In the genomic region with DNA sequence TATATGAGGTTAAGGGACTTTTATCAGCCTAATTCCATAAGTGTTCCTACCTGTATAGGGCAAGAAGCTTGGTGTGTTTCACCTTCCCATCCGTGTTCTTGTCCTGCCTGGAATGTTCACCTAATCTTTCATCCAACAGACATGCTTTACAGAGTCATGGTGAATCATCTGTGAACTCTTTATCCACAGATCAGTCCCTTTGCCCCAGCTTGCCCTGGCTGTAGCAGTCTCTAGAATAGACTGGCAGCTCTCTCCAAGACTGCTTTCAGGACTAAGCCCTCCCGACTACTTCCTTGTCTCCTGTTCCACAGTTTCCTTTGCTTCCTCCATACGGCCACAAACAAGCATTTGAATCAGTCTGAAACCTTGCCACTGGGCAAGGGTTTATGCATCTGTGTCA, we compare ENCODE assay signal across 19 cellular contexts.
DNase-seq lines count a peak whose midpoint lies in the region; ATAC-seq and TF ChIP-seq lines count a peak whose summit lies in the region.
"Had no signal": no experiment of that assay in that cellular context is flagged by ENCODE, and none has a peak within 500 bp of the region (broad histone marks: within the 10 kb centered on the region; RNA-seq: fewer than 3 reads in every experiment).

No MANE protein-coding gene starts in this region.

- 43% methylated on average over 3 of the region's 3 CpGs for WGBS in SK-N-SH (ENCODE audit: low lambda C conversion rate)

- no peak overlapping the region for H3K4me3 ChIP-seq in BE2C (ENCODE audit: low read depth, low read length)
- no peak overlapping the region for H3K4me3 ChIP-seq in SK-N-SH (ENCODE audit: low read depth in 2 of 2, low read length in 1 of 2)
- H3K4me3 ChIP-seq in fibroblast of mammary gland (ENCODE audit: control insufficient read depth, low read depth, low read length), result no peak overlapping the region

- no peak for TF ChIP-seq RAD21 in SK-N-SH (IDR thresholded peaks at IDR 0.05; ENCODE audit: low read length)

- H3K27ac ChIP-seq in SK-N-SH (ENCODE audit: low read depth in 2 of 2, low read length in 1 of 2), result no peak overlapping the region

- H3K27me3 ChIP-seq in BE2C (no peaks in the 10 kb centered on the region), SK-N-SH (ENCODE audit: insufficient read depth) (no peaks in the 10 kb centered on the region)

- no peaks in the 10 kb centered on the region for H4K20me1 ChIP-seq in SK-N-SH (ENCODE audit: insufficient read depth)

- no peaks in the 10 kb centered on the region for H3K79me2 ChIP-seq in SK-N-SH (ENCODE audit: insufficient read depth)

- H3F3A ChIP-seq in SK-N-SH (replicated peaks; ENCODE audit: insufficient read depth), result no peaks in the 10 kb centered on the region

- H3K4me1 ChIP-seq in BE2C, result peaks cover 25% of the 10 kb centered on the region
- peaks cover 0 to 4% of the 10 kb centered on the region in 2 experiments; a peak in 2 of 4 replicates for H3K4me1 ChIP-seq in SK-N-SH (ENCODE audit: control insufficient read depth in 1 of 2, insufficient read depth in 2 of 2, low read depth in 1 of 2, low read length in 1 of 2)

- H3K4me2 ChIP-seq in SK-N-SH, result no peak overlapping the region

- POLR2A ChIA-PET in SK-N-SH (lab: Yijun Ruan, JAX), result no interaction called here

- no peaks in the 10 kb centered on the region for H3K9me3 ChIP-seq in BE2C
- H3K9me3 ChIP-seq in SK-N-SH, result no peaks in the 10 kb centered on the region

- TF ChIP-seq CTCF in BE2C (IDR thresholded peaks at IDR 0.05; ENCODE audit: low read depth, low read length), result no peak
- TF ChIP-seq CTCF in SK-N-SH (IDR thresholded peaks at IDR 0.05), result no peak
- TF ChIP-seq CTCF in fibroblast of mammary gland (conservative IDR thresholded peaks at IDR 0.05; ENCODE audit: control insufficient read depth, insufficient read depth, low read depth, low read length), result no peak

- TF ChIP-seq EP300 in SK-N-SH (IDR thresholded peaks at IDR 0.05; ENCODE audit: borderline replicate concordance in 1 of 2, low read depth in 1 of 2, low read length in 1 of 2), result no peak

- DNase-seq in BE2C (peak; percentile 47), HT-29 (ENCODE audit: low spot score) (peak; percentile 28), SK-N-SH (no peak), fibroblast of mammary gland (ENCODE audit: low read depth) (peak; percentile 10), hepatic stellate cell (ENCODE audit: low spot score) (no peak)
- DNase-seq: activated B cell treated with CpG ODN at 0.5 μM for 24 hours; activated CD8-positive, alpha-beta T cell treated with anti-CD3 and anti-CD28 coated beads, Interleukin-2, amount 10 ng/mL, durations not matched to agents 7 days and 5 days; activated naive CD8-positive, alpha-beta T cell treated with anti-CD3 and anti-CD28 coated beads, Interleukin-2, amount 50 U/mL, for 24 hours; CD8-positive, alpha-beta T cell; left colon; NCI-H2107; NCI-H748 treated with DMSO at 0.1 percent for 48 hours; RPMI8226; stimulated activated CD4-positive, alpha-beta T cell treated with anti-CD3 and anti-CD28 coated beads, Interleukin-4, amount 100 ng/mL, for 4 hours; stimulated activated CD8-positive, alpha-beta memory T cell treated with anti-CD3 and anti-CD28 coated beads, Interleukin-4, amount 100 ng/mL, for 48 hours; T-cell had no signal

- no peak overlapping the region for H3K9ac ChIP-seq in SK-N-SH

- H3K9me2 ChIP-seq in SK-N-SH, result no peaks in the 10 kb centered on the region

- H3K36me3 ChIP-seq in BE2C (no peaks in the 10 kb centered on the region), SK-N-SH (replicated peaks in 1 of 2; ENCODE audit: control insufficient read depth in 1 of 2, insufficient read depth in 2 of 2, low read length in 1 of 2) (no peaks in the 10 kb centered on the region)

- ATAC-seq in GM21390 (IDR thresholded peaks at IDR 0.05; ENCODE audit: unreplicated experiment) (no peak), HG02870 (IDR thresholded peaks at IDR 0.05; ENCODE audit: unreplicated experiment) (no peak), HG03280 (IDR thresholded peaks at IDR 0.05; ENCODE audit: unreplicated experiment) (no peak)
- ATAC-seq: activated CD8-positive, alpha-beta T cell treated with anti-CD3 and anti-CD28 coated beads, Interleukin-2, amount 10 ng/mL, durations not matched to agents 7 days and 5 days; activated naive CD8-positive, alpha-beta T cell treated with anti-CD3 and anti-CD28 coated beads, Interleukin-2, amount 50 U/mL, for 24 hours; CD8-positive, alpha-beta T cell; left colon; T-cell had no signal

- H2AFZ ChIP-seq in SK-N-SH (ENCODE audit: low read depth), result no peak overlapping the region

- CTCF ChIA-PET in SK-N-SH (lab: Yijun Ruan, JAX), result interaction anchor here (0.8 kb wide), 1 partner anchor 112 kb away, joined by 3 read pairs; no protein-coding TSS in a partner anchor

TF ChIP-seq in SK-N-SH, 30 proteins besides CTCF, POLR2A, EP300 and RAD21:
- peak; percentile 14; the same call in 1 of the 2 replicates for TF ChIP-seq FOSL2 (IDR thresholded peaks at IDR 0.05; ENCODE audit: borderline replicate concordance, low read depth)
- no peak for TF ChIP-seq TEAD4 (IDR thresholded peaks at IDR 0.05; ENCODE audit: borderline replicate concordance, insufficient read depth)
- TF ChIP-seq, protein P1, sequence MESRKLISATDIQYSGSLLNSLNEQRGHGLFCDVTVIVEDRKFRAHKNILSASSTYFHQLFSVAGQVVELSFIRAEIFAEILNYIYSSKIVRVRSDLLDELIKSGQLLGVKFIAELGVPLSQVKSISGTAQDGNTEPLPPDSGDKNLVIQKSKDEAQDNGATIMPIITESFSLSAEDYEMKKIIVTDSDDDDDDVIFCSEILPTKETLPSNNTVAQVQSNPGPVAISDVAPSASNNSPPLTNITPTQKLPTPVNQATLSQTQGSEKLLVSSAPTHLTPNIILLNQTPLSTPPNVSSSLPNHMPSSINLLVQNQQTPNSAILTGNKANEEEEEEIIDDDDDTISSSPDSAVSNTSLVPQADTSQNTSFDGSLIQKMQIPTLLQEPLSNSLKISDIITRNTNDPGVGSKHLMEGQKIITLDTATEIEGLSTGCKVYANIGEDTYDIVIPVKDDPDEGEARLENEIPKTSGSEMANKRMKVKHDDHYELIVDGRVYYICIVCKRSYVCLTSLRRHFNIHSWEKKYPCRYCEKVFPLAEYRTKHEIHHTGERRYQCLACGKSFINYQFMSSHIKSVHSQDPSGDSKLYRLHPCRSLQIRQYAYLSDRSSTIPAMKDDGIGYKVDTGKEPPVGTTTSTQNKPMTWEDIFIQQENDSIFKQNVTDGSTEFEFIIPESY (IDR thresholded peaks at IDR 0.05; ENCODE audit: borderline replicate concordance, low read depth), result no peak

Comparison
In these comparisons a context has a peak if more than half of its experiments do, and no peak if none do; other contexts are left out.
1. DNase-seq: peak in BE2C (single experiment), HT-29 (single experiment) and fibroblast of mammary gland (single experiment); none in SK-N-SH (single experiment) and hepatic stellate cell (single experiment).